In genomic region chr11:26649884-26650283, GRCh38 we compare ENCODE assay signal across 8 cellular contexts.
DNase-seq lines count a peak whose midpoint lies in the region; ATAC-seq and TF ChIP-seq lines count a peak whose summit lies in the region.

No MANE protein-coding gene starts in this region.

- TF ChIP-seq CTCF in SK-N-SH (IDR thresholded peaks at IDR 0.05), result peak; percentile 84
- peak; percentile 61 to 73 (median 71) for TF ChIP-seq CTCF in esophagus muscularis mucosa (IDR thresholded peaks at IDR 0.05)
- peak; percentile 67 for TF ChIP-seq CTCF in neural cell (IDR thresholded peaks at IDR 0.05; ENCODE audit: poor library complexity, severe bottlenecking)

- H3F3A ChIP-seq in SK-N-SH (replicated peaks; ENCODE audit: insufficient read depth), result no peaks in the 10 kb centered on the region
- H3F3A ChIP-seq in neural cell (ENCODE audit: insufficient read depth, low read length, poor library complexity, severe bottlenecking), result no peaks in the 10 kb centered on the region

- H4K20me1 ChIP-seq in SK-N-SH (ENCODE audit: insufficient read depth) (no peaks in the 10 kb centered on the region), neural cell (ENCODE audit: insufficient read depth) (no peaks in the 10 kb centered on the region)

- intact Hi-C loops in esophagus muscularis mucosa (cut with DNase I), result loop anchor here (5.0 to 10.0 kb wide), 2 partner anchors 315 to 353 kb away; partner anchors contain the start of gene ANO3

- peak; percentile 60 for DNase-seq in Ammon's horn (ENCODE audit: low spot score)
- DNase-seq in NAMALWA (ENCODE audit: low spot score), result peak; percentile 75
- peak; percentile 41 for DNase-seq in SK-N-SH
- no peak for DNase-seq in esophagus muscularis mucosa (ENCODE audit: extremely low spot score)
- no peak for DNase-seq in effector CD8-positive, alpha-beta T cell (lab: John Stamatoyannopoulos, UW)

- no peak overlapping the region for H3K4me3 ChIP-seq in SK-N-SH (ENCODE audit: low read depth in 2 of 2, low read length in 1 of 2)
- no peak overlapping the region for H3K4me3 ChIP-seq in esophagus muscularis mucosa
- H3K4me3 ChIP-seq in neural cell (ENCODE audit: low read length), result no peak overlapping the region

- ATAC-seq in GM18498 (IDR thresholded peaks at IDR 0.05; ENCODE audit: unreplicated experiment), result peak; percentile 88
- ATAC-seq in HG02798 (IDR thresholded peaks at IDR 0.05; ENCODE audit: poor library complexity, unreplicated experiment), result peak; percentile 88

- H3K9ac ChIP-seq in SK-N-SH (no peak overlapping the region), neural cell (ENCODE audit: low read length) (no peak overlapping the region)

- no peaks in the 10 kb centered on the region for H3K9me2 ChIP-seq in SK-N-SH
- no peaks in the 10 kb centered on the region for H3K9me2 ChIP-seq in neural cell (ENCODE audit: insufficient read depth, low read length)

- no peaks in the 10 kb centered on the region for H3K27me3 ChIP-seq in SK-N-SH (ENCODE audit: insufficient read depth)
- H3K27me3 ChIP-seq in esophagus muscularis mucosa, result no peaks in the 10 kb centered on the region
- H3K27me3 ChIP-seq in neural cell (ENCODE audit: insufficient read depth, low read depth, low read length), result no peaks in the 10 kb centered on the region

- 83% methylated on average over 8 of the region's 8 CpGs for WGBS in SK-N-SH (ENCODE audit: low lambda C conversion rate)
- 38% methylated on average over 8 of the region's 8 CpGs for WGBS in esophagus muscularis mucosa

- no peak for TF ChIP-seq EP300 in SK-N-SH (IDR thresholded peaks at IDR 0.05; ENCODE audit: borderline replicate concordance in 1 of 2, low read depth in 1 of 2, low read length in 1 of 2)
- TF ChIP-seq EP300 in esophagus muscularis mucosa (IDR thresholded peaks at IDR 0.05), result no peak
- TF ChIP-seq EP300 in neural cell (conservative IDR thresholded peaks at IDR 0.05; ENCODE audit: poor library complexity, severe bottlenecking), result no peak

- no peak for TF ChIP-seq POLR2A in esophagus muscularis mucosa (IDR thresholded peaks at IDR 0.05; ENCODE audit: low read depth)

- H3K9me3 ChIP-seq in SK-N-SH (no peaks in the 10 kb centered on the region), esophagus muscularis mucosa (no peaks in the 10 kb centered on the region), neural cell (ENCODE audit: low read length) (no peaks in the 10 kb centered on the region)

- POLR2A ChIA-PET in SK-N-SH (lab: Yijun Ruan, JAX), result no interaction called here

- H3K79me2 ChIP-seq in SK-N-SH (ENCODE audit: insufficient read depth) (no peaks in the 10 kb centered on the region), neural cell (replicated peaks; ENCODE audit: insufficient read depth, low read length) (no peaks in the 10 kb centered on the region)

- TF ChIP-seq RAD21 in SK-N-SH (IDR thresholded peaks at IDR 0.05; ENCODE audit: low read length), result peak; percentile 84
- TF ChIP-seq RAD21 in neural cell (conservative IDR thresholded peaks at IDR 0.05), result peak; percentile 69

- H3K27ac ChIP-seq in SK-N-SH (ENCODE audit: low read depth in 2 of 2, low read length in 1 of 2) (no peak overlapping the region), esophagus muscularis mucosa (replicated peaks in 1 of 4) (no peak overlapping the region), neural cell (ENCODE audit: low read length) (no peak overlapping the region)

- CTCF ChIA-PET in SK-N-SH (lab: Yijun Ruan, JAX), result interaction anchor here (0.6 to 4.0 kb wide), 15 partner anchors 8 to 534 kb away, joined by 3 to 29 read pairs (median 5); partner anchors contain the start of gene ANO3

- no peak overlapping the region for H3K4me2 ChIP-seq in SK-N-SH
- H3K4me2 ChIP-seq in neural cell (ENCODE audit: low read length), result no peak overlapping the region

- H3K36me3 ChIP-seq in SK-N-SH (replicated peaks in 1 of 2; ENCODE audit: control insufficient read depth in 1 of 2, insufficient read depth in 2 of 2, low read length in 1 of 2) (no peaks in the 10 kb centered on the region), esophagus muscularis mucosa (no peaks in the 10 kb centered on the region), neural cell (ENCODE audit: insufficient read depth, low read length) (no peaks in the 10 kb centered on the region)

- H3K4me1 ChIP-seq in SK-N-SH (ENCODE audit: control insufficient read depth in 1 of 2, insufficient read depth in 2 of 2, low read depth in 1 of 2, low read length in 1 of 2) (no peaks in the 10 kb centered on the region), esophagus muscularis mucosa (peaks cover 0 to 3% (median 0%) of the 10 kb centered on the region in 4 donors)

- H2AFZ ChIP-seq in SK-N-SH (ENCODE audit: low read depth) (no peak overlapping the region), neural cell (ENCODE audit: low read depth, low read length) (no peak overlapping the region)

TF ChIP-seq in SK-N-SH, 30 proteins besides CTCF, POLR2A, EP300 and RAD21:
- TF ChIP-seq, protein P1, sequence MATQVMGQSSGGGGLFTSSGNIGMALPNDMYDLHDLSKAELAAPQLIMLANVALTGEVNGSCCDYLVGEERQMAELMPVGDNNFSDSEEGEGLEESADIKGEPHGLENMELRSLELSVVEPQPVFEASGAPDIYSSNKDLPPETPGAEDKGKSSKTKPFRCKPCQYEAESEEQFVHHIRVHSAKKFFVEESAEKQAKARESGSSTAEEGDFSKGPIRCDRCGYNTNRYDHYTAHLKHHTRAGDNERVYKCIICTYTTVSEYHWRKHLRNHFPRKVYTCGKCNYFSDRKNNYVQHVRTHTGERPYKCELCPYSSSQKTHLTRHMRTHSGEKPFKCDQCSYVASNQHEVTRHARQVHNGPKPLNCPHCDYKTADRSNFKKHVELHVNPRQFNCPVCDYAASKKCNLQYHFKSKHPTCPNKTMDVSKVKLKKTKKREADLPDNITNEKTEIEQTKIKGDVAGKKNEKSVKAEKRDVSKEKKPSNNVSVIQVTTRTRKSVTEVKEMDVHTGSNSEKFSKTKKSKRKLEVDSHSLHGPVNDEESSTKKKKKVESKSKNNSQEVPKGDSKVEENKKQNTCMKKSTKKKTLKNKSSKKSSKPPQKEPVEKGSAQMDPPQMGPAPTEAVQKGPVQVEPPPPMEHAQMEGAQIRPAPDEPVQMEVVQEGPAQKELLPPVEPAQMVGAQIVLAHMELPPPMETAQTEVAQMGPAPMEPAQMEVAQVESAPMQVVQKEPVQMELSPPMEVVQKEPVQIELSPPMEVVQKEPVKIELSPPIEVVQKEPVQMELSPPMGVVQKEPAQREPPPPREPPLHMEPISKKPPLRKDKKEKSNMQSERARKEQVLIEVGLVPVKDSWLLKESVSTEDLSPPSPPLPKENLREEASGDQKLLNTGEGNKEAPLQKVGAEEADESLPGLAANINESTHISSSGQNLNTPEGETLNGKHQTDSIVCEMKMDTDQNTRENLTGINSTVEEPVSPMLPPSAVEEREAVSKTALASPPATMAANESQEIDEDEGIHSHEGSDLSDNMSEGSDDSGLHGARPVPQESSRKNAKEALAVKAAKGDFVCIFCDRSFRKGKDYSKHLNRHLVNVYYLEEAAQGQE (IDR thresholded peaks at IDR 0.05; ENCODE audit: low read depth, low read length), result no peak
- TF ChIP-seq SMC3 (IDR thresholded peaks at IDR 0.05; ENCODE audit: low read depth, low read length), result peak; percentile 75

TF ChIP-seq in neural cell, 6 proteins besides CTCF, POLR2A, EP300 and RAD21:
- peak; percentile 71 for TF ChIP-seq SMC3 (conservative IDR thresholded peaks at IDR 0.05; ENCODE audit: poor library complexity)
- no peak for TF ChIP-seq POLR2AphosphoS5 (IDR thresholded peaks at IDR 0.05)
- no peak for TF ChIP-seq MXI1 (conservative IDR thresholded peaks at IDR 0.05; ENCODE audit: poor library complexity, severe bottlenecking)
- TF ChIP-seq, protein P1 (IDR thresholded peaks at IDR 0.05; ENCODE audit: borderline replicate concordance), result no peak
TF ChIP-seq in neural cell: peak in this region for 1.

Comparison
In these comparisons a context has a peak if more than half of its experiments do, and no peak if none do; other contexts are left out.
1. DNase-seq: peak in Ammon's horn (single experiment), NAMALWA (single experiment) and SK-N-SH (single experiment); none in esophagus muscularis mucosa (single experiment) and effector CD8-positive, alpha-beta T cell (single experiment).
2. Peak in every context shown above with its lines, with median percentiles within 50 percentile points of each other: CTCF ChIP-seq.